Comparison of ENCODE assay signal across 8 cellular contexts in genomic region chr12:48788852-48789775, GRCh38. TPM values are rescaled to one million over a fixed set of nuclear protein-coding genes. Genes with fewer than 3 reads are reported as not detected.
DNase-seq lines count a peak whose midpoint lies in the region; ATAC-seq and TF ChIP-seq lines count a peak whose summit lies in the region.

Gene ADCY6 (minus strand): TSS chr12:48789089. CDS start chr12:48783434, 5,655 bp downstream.

- peak within 1 kb of the TSS; percentile 97 for H3K4me3 Mint-ChIP-seq in endothelial cell (ENCODE audit: unreplicated experiment)

- DNase-seq in NCI-H1417 (lab: John Stamatoyannopoulos, UW) (peak; percentile 36 to 71 (median 64)), NCI-H1417 treated with DMSO at 0.1 percent for 48 hours (lab: John Stamatoyannopoulos, UW) (no peak), SW480 (ENCODE audit: low spot score) (peak; percentile 66), endothelial cell (ENCODE audit: low spot score) (peak; percentile 68), medulla oblongata (ENCODE audit: extremely low spot score) (peak; percentile 66), thoracic aorta (ENCODE audit: low spot score) (no peak)
- no peak for DNase-seq in stimulated activated naive CD4-positive, alpha-beta T cell treated with Interleukin-2 at 50 U/mL for 16 hours (lab: John Stamatoyannopoulos, UW)

- H3K27me3 ChIP-seq in thoracic aorta (replicated peaks; ENCODE audit: insufficient read depth) = no peaks in the 10 kb centered on the region

- peak within 1 kb of the TSS; percentile 89 for H3K4me3 ChIP-seq in thoracic aorta

- H3K9me3 Mint-ChIP-seq in endothelial cell (ENCODE audit: unreplicated experiment) = no peaks in the 10 kb centered on the region

- peaks cover 13 to 36% of the 10 kb centered on the region in 2 donors for H3K4me1 ChIP-seq in thoracic aorta (ENCODE audit: control insufficient read depth in 1 of 2, low read depth in 2 of 2)

- H3K4me1 Mint-ChIP-seq in endothelial cell (ENCODE audit: unreplicated experiment) = peaks cover 21% of the 10 kb centered on the region

- TF ChIP-seq CTCF in endothelial cell (IDR thresholded peaks at IDR 0.05; ENCODE audit: unreplicated experiment) (no peak), thoracic aorta (IDR thresholded peaks at IDR 0.05) (no peak)

- H3K27ac ChIP-seq in thoracic aorta = peak within 1 kb of the TSS; percentile 96 to 97

- no peaks in the 10 kb centered on the region for H3K9me3 ChIP-seq in thoracic aorta

- peak; percentile 59 for ATAC-seq in HG03354 (IDR thresholded peaks at IDR 0.05; ENCODE audit: poor library complexity, severe bottlenecking, unreplicated experiment)
- ATAC-seq in thoracic aorta (ENCODE audit: insufficient number of reproducible peaks, low FRiP score, low read depth) = no peak

- peak within 1 kb of the TSS; percentile 61 for H3K27ac Mint-ChIP-seq in endothelial cell (ENCODE audit: unreplicated experiment)

- peaks cover 8% of the 10 kb centered on the region for H3K27me3 Mint-ChIP-seq in endothelial cell (ENCODE audit: unreplicated experiment)

- H3K36me3 Mint-ChIP-seq in endothelial cell (ENCODE audit: low read depth, unreplicated experiment) = no peaks in the 10 kb centered on the region

- no peaks in the 10 kb centered on the region for H3K36me3 ChIP-seq in thoracic aorta

RNA-seq across cellular contexts. Expression of gene ADCY6, which starts in this region (rescaled TPM):
- total RNA-seq in endothelial cell (ENCODE audit: unreplicated experiment) (31.6 TPM), thoracic aorta (100 to 1,000 TPM; 102 to 109 TPM)

Comparison
In these comparisons a context has a peak if more than half of its experiments do, and no peak if none do; other contexts are left out.
1. DNase-seq: peak in NCI-H1417 (3 of 3), SW480 (single experiment), endothelial cell (single experiment) and medulla oblongata (single experiment); none in NCI-H1417 treated with DMSO at 0.1 percent for 48 hours (single experiment), thoracic aorta (single experiment) and stimulated activated naive CD4-positive, alpha-beta T cell treated with Interleukin-2 at 50 U/mL for 16 hours (single experiment).